ENCODE assay signal across 1 cellular context in the genomic region with DNA sequence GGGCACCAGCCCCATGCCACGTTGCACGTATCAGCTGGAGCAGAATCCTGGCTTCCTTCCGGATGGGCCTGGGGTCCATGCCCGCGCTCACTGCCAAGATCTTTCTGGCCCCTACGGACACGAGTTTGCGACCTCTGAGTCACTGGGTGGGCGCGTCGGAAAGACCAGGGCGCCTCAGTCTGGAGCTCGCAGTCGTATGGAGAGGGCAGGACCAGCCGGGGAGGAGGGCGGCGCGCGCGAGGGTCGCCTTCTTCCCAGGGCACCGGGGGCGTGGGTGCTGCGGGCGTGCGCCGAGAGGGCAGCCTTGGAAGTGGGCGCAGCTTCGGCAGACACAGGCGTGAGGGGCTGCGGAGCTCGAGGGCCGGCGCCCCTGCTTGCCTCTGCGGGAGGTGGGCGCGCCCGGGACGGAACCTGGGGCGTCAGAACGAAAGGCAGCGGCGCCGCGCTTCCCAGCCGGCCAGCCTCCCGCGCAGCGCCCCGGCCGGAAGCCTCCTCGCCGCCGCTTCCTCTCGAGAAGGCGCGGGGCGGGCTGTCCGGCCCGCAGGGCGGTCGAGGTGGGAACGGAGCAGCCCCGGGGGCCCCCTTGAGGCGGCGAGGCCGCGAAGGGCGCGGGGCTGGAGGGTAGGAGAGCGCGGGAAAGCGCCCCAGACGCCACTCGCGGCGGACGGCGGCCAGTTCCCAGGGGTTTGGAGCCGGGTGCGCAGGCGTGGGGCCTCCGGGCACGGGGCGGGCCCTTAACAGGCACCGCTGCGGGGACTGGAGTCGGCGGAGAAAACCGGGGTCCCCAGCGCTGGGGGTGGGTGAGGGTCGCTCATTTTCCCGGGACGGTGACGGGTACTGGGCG.
TF ChIP-seq lines count a peak whose summit lies in the region.

A gene (plus strand): TSS at position 490 of the 844 bp plus-strand sequence. CDS start 459 bp downstream, outside the sequence.

TF ChIP-seq in HepG2, 621 proteins besides CTCF, POLR2A, EP300 and RAD21 (continued from another document and continues in another):
- TF ChIP-seq, protein P1, sequence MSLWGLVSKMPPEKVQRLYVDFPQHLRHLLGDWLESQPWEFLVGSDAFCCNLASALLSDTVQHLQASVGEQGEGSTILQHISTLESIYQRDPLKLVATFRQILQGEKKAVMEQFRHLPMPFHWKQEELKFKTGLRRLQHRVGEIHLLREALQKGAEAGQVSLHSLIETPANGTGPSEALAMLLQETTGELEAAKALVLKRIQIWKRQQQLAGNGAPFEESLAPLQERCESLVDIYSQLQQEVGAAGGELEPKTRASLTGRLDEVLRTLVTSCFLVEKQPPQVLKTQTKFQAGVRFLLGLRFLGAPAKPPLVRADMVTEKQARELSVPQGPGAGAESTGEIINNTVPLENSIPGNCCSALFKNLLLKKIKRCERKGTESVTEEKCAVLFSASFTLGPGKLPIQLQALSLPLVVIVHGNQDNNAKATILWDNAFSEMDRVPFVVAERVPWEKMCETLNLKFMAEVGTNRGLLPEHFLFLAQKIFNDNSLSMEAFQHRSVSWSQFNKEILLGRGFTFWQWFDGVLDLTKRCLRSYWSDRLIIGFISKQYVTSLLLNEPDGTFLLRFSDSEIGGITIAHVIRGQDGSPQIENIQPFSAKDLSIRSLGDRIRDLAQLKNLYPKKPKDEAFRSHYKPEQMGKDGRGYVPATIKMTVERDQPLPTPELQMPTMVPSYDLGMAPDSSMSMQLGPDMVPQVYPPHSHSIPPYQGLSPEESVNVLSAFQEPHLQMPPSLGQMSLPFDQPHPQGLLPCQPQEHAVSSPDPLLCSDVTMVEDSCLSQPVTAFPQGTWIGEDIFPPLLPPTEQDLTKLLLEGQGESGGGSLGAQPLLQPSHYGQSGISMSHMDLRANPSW (CRISPR knock-in tag; IDR thresholded peaks at IDR 0.05; ENCODE audit: borderline replicate concordance): no peak
- TF ChIP-seq SMARCC2 (IDR thresholded peaks at IDR 0.05) (no peak), FOXJ3 (CRISPR knock-in tag; IDR thresholded peaks at IDR 0.05; ENCODE audit: borderline replicate concordance) (no peak), ZNF431 (CRISPR knock-in tag; IDR thresholded peaks at IDR 0.05; ENCODE audit: borderline replicate concordance, low read depth) (peak; percentile 73; the same call in 1 of the 2 replicates), TOPORS (CRISPR knock-in tag; IDR thresholded peaks at IDR 0.05) (peak; percentile 93; the same call in 1 of the 2 replicates), HNRNPK (IDR thresholded peaks at IDR 0.05; ENCODE audit: low read depth, low read length, poor library complexity, severe bottlenecking) (peak; percentile 57), ZNF138 (CRISPR knock-in tag; IDR thresholded peaks at IDR 0.05; ENCODE audit: low read depth) (no peak), ZNF577 (CRISPR knock-in tag; IDR thresholded peaks at IDR 0.05; ENCODE audit: borderline replicate concordance, low read depth) (no peak), ZNF670 (CRISPR knock-in tag; IDR thresholded peaks at IDR 0.05; ENCODE audit: borderline replicate concordance) (no peak), ZNF430 (CRISPR knock-in tag; IDR thresholded peaks at IDR 0.05) (0 out of 2 replicates have a peak, but pooled peaks have one; percentile 44), ARNT (IDR thresholded peaks at IDR 0.05) (no peak), SIN3B (IDR thresholded peaks at IDR 0.05; ENCODE audit: low read length) (no peak; the same call in 1 of the 2 replicates), ZNF136 (CRISPR knock-in tag; IDR thresholded peaks at IDR 0.05; ENCODE audit: low read depth) (no peak), NBN (conservative IDR thresholded peaks at IDR 0.05) (no peak), CENPT (CRISPR knock-in tag; IDR thresholded peaks at IDR 0.05; ENCODE audit: low read depth) (no peak; the same call in 1 of the 2 replicates), MIXL1 (CRISPR knock-in tag; IDR thresholded peaks at IDR 0.05) (no peak; the same call in 1 of the 2 replicates), ATF7-NPFF (CRISPR knock-in tag; IDR thresholded peaks at IDR 0.05; ENCODE audit: low read depth) (peak; percentile 88), MXD4 (CRISPR knock-in tag; IDR thresholded peaks at IDR 0.05) (no peak), ZNF781 (CRISPR knock-in tag; IDR thresholded peaks at IDR 0.05; ENCODE audit: borderline replicate concordance, not compliant biosample characterization) (no peak), ZNF501 (CRISPR knock-in tag; IDR thresholded peaks at IDR 0.05) (peak; percentile 17; the same call in 1 of the 2 replicates), NFYB (CRISPR knock-in tag; IDR thresholded peaks at IDR 0.05) (no peak), HNRNPLL (IDR thresholded peaks at IDR 0.05; ENCODE audit: low read depth, low read length, poor library complexity, severe bottlenecking) (peak; percentile 42), GLI4 (CRISPR knock-in tag; IDR thresholded peaks at IDR 0.05; ENCODE audit: borderline replicate concordance) (peak; percentile 70; the same call in 1 of the 2 replicates), RFX3 (CRISPR knock-in tag; IDR thresholded peaks at IDR 0.05) (no peak), FOXP1 (IDR thresholded peaks at IDR 0.05) (no peak), FOXP1 (CRISPR knock-in tag; IDR thresholded peaks at IDR 0.05) (no peak), TAF1 (CRISPR knock-in tag; IDR thresholded peaks at IDR 0.05) (peak; percentile 80), ZNF441 (CRISPR knock-in tag; IDR thresholded peaks at IDR 0.05; ENCODE audit: borderline replicate concordance) (no peak), ZFP36L2 (CRISPR knock-in tag; IDR thresholded peaks at IDR 0.05) (no peak), ZNF20 (CRISPR knock-in tag; IDR thresholded peaks at IDR 0.05) (no peak; the same call in 1 of the 2 replicates), MTF2 (CRISPR knock-in tag; IDR thresholded peaks at IDR 0.05; ENCODE audit: borderline replicate concordance) (no peak), ZBTB7A (CRISPR knock-in tag; IDR thresholded peaks at IDR 0.05) (peak; percentile 80; the same call in 1 of the 2 replicates), ZNF234 (CRISPR knock-in tag; conservative IDR thresholded peaks at IDR 0.05) (no peak), MED8 (CRISPR knock-in tag; IDR thresholded peaks at IDR 0.05; ENCODE audit: insufficient replicate concordance) (peak; percentile 58), ZNF674 (CRISPR knock-in tag; IDR thresholded peaks at IDR 0.05; ENCODE audit: low read depth) (no peak), ZNF484 (CRISPR knock-in tag; IDR thresholded peaks at IDR 0.05; ENCODE audit: borderline replicate concordance, low read depth) (no peak), RORA (CRISPR knock-in tag; IDR thresholded peaks at IDR 0.05) (no peak), ZNF446 (CRISPR knock-in tag; IDR thresholded peaks at IDR 0.05) (no peak), KMT2A (CRISPR knock-in tag; IDR thresholded peaks at IDR 0.05) (peak; percentile 21; the same call in 1 of the 2 replicates), FOXA3 (CRISPR knock-in tag; IDR thresholded peaks at IDR 0.05) (no peak), HMG20B (CRISPR knock-in tag; conservative IDR thresholded peaks at IDR 0.05) (no peak)
- TF ChIP-seq, protein P2, sequence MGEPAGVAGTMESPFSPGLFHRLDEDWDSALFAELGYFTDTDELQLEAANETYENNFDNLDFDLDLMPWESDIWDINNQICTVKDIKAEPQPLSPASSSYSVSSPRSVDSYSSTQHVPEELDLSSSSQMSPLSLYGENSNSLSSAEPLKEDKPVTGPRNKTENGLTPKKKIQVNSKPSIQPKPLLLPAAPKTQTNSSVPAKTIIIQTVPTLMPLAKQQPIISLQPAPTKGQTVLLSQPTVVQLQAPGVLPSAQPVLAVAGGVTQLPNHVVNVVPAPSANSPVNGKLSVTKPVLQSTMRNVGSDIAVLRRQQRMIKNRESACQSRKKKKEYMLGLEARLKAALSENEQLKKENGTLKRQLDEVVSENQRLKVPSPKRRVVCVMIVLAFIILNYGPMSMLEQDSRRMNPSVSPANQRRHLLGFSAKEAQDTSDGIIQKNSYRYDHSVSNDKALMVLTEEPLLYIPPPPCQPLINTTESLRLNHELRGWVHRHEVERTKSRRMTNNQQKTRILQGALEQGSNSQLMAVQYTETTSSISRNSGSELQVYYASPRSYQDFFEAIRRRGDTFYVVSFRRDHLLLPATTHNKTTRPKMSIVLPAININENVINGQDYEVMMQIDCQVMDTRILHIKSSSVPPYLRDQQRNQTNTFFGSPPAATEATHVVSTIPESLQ (CRISPR knock-in tag; conservative IDR thresholded peaks at IDR 0.05): no peak
- TF ChIP-seq, protein P3, sequence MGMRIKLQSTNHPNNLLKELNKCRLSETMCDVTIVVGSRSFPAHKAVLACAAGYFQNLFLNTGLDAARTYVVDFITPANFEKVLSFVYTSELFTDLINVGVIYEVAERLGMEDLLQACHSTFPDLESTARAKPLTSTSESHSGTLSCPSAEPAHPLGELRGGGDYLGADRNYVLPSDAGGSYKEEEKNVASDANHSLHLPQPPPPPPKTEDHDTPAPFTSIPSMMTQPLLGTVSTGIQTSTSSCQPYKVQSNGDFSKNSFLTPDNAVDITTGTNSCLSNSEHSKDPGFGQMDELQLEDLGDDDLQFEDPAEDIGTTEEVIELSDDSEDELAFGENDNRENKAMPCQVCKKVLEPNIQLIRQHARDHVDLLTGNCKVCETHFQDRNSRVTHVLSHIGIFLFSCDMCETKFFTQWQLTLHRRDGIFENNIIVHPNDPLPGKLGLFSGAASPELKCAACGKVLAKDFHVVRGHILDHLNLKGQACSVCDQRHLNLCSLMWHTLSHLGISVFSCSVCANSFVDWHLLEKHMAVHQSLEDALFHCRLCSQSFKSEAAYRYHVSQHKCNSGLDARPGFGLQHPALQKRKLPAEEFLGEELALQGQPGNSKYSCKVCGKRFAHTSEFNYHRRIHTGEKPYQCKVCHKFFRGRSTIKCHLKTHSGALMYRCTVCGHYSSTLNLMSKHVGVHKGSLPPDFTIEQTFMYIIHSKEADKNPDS (CRISPR knock-in tag; IDR thresholded peaks at IDR 0.05): no peak
- TF ChIP-seq, protein P4, sequence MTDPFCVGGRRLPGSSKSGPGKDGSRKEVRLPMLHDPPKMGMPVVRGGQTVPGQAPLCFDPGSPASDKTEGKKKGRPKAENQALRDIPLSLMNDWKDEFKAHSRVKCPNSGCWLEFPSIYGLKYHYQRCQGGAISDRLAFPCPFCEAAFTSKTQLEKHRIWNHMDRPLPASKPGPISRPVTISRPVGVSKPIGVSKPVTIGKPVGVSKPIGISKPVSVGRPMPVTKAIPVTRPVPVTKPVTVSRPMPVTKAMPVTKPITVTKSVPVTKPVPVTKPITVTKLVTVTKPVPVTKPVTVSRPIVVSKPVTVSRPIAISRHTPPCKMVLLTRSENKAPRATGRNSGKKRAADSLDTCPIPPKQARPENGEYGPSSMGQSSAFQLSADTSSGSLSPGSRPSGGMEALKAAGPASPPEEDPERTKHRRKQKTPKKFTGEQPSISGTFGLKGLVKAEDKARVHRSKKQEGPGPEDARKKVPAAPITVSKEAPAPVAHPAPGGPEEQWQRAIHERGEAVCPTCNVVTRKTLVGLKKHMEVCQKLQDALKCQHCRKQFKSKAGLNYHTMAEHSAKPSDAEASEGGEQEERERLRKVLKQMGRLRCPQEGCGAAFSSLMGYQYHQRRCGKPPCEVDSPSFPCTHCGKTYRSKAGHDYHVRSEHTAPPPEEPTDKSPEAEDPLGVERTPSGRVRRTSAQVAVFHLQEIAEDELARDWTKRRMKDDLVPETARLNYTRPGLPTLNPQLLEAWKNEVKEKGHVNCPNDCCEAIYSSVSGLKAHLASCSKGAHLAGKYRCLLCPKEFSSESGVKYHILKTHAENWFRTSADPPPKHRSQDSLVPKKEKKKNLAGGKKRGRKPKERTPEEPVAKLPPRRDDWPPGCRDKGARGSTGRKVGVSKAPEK (CRISPR knock-in tag; IDR thresholded peaks at IDR 0.05; ENCODE audit: borderline replicate concordance): no peak
- TF ChIP-seq, protein P5, sequence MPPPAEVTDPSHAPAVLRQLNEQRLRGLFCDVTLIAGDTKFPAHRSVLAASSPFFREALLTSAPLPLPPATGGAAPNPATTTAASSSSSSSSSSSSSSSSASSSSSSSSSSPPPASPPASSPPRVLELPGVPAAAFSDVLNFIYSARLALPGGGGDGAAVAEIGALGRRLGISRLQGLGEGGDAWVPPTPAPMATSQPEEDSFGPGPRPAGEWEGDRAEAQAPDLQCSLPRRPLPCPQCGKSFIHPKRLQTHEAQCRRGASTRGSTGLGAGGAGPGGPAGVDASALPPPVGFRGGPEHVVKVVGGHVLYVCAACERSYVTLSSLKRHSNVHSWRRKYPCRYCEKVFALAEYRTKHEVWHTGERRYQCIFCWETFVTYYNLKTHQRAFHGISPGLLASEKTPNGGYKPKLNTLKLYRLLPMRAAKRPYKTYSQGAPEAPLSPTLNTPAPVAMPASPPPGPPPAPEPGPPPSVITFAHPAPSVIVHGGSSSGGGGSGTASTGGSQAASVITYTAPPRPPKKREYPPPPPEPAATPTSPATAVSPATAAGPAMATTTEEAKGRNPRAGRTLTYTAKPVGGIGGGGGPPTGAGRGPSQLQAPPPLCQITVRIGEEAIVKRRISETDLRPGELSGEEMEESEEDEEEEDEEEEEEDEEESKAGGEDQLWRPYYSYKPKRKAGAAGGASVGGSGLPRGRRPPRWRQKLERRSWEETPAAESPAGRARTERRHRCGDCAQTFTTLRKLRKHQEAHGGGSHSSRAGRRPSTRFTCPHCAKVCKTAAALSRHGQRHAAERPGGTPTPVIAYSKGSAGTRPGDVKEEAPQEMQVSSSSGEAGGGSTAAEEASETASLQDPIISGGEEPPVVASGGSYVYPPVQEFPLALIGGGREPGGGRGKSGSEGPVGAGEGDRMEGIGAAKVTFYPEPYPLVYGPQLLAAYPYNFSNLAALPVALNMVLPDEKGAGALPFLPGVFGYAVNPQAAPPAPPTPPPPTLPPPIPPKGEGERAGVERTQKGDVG (CRISPR knock-in tag; IDR thresholded peaks at IDR 0.05; ENCODE audit: borderline replicate concordance): no peak
- TF ChIP-seq, protein P6, sequence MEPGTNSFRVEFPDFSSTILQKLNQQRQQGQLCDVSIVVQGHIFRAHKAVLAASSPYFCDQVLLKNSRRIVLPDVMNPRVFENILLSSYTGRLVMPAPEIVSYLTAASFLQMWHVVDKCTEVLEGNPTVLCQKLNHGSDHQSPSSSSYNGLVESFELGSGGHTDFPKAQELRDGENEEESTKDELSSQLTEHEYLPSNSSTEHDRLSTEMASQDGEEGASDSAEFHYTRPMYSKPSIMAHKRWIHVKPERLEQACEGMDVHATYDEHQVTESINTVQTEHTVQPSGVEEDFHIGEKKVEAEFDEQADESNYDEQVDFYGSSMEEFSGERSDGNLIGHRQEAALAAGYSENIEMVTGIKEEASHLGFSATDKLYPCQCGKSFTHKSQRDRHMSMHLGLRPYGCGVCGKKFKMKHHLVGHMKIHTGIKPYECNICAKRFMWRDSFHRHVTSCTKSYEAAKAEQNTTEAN (CRISPR knock-in tag; conservative IDR thresholded peaks at IDR 0.05): peak; percentile 60; the same call in 1 of the 2 replicates
- TF ChIP-seq, protein P7, sequence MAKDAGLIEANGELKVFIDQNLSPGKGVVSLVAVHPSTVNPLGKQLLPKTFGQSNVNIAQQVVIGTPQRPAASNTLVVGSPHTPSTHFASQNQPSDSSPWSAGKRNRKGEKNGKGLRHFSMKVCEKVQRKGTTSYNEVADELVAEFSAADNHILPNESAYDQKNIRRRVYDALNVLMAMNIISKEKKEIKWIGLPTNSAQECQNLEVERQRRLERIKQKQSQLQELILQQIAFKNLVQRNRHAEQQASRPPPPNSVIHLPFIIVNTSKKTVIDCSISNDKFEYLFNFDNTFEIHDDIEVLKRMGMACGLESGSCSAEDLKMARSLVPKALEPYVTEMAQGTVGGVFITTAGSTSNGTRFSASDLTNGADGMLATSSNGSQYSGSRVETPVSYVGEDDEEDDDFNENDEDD (CRISPR knock-in tag; IDR thresholded peaks at IDR 0.05; ENCODE audit: borderline replicate concordance): peak; percentile 38; the same call in 1 of the 2 replicates
- TF ChIP-seq, protein P8, sequence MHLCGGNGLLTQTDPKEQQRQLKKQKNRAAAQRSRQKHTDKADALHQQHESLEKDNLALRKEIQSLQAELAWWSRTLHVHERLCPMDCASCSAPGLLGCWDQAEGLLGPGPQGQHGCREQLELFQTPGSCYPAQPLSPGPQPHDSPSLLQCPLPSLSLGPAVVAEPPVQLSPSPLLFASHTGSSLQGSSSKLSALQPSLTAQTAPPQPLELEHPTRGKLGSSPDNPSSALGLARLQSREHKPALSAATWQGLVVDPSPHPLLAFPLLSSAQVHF (CRISPR knock-in tag; IDR thresholded peaks at IDR 0.05): 0 out of 2 replicates have a peak, but pooled peaks have one; percentile 76
